ENCODE assay signal across 18 cellular contexts in genomic region chr5:376951-377325, GRCh38. TPM values are rescaled to one million over a fixed set of nuclear protein-coding genes. Genes with fewer than 3 reads are reported as not detected.
A peak's percentile ranks its signal among the peaks of the same experiment; 100 is the strongest.
DNase-seq lines count a peak whose midpoint lies in the region; ATAC-seq and TF ChIP-seq lines count a peak whose summit lies in the region.
"Had no signal": no experiment of that assay in that cellular context is flagged by ENCODE, and none has a peak within 500 bp of the region (broad histone marks: within the 10 kb centered on the region; RNA-seq: fewer than 3 reads in every experiment).

No MANE protein-coding gene starts in this region.

- H3K4me2 ChIP-seq in osteoblast (ENCODE audit: insufficient read depth, low read length) = no peak overlapping the region
- H3K4me2 ChIP-seq: GM23338 had no signal

- intact Hi-C loops in activated T-helper 1 cell treated with anti-CD3 and anti-CD28 coated beads, Interleukin-12 subunit alpha, Interleukin-12 subunit beta, Interleukin-2, Interleukin-4 antibody, amounts not matched to agents 30 ng/mL and 10 ng/mL and 1 ng/mL, durations not matched to agents 14 hours and 24 hours and 36 hours (cut with micrococcal nuclease) = no loop called here
- intact Hi-C loops in left ventricle myocardium superior (cut with micrococcal nuclease) = no loop called here

- peak overlapping the region; percentile 100 for H3K27ac ChIP-seq in osteoblast (ENCODE audit: low read depth, low read length)
- H3K27ac ChIP-seq: neutrophil had no signal

- no peak for TF ChIP-seq CTCF in osteoblast (IDR thresholded peaks at IDR 0.05; ENCODE audit: extremely low read depth, low read depth, low read length)

- H3K4me3 Mint-ChIP-seq in stimulated activated naive CD8-positive, alpha-beta T cell treated with anti-CD3 and anti-CD28 coated beads, Interleukin-15, Interleukin-2, amounts not matched to agents 100 ng/mL and 50 ng/mL, for 24 hours = no peak overlapping the region
- no peak overlapping the region for H3K4me3 Mint-ChIP-seq in activated T-helper 1 cell treated with anti-CD3 and anti-CD28 coated beads, Interleukin-12 subunit alpha, Interleukin-12 subunit beta, Interleukin-2, Interleukin-4 antibody, amounts not matched to agents 30 ng/mL and 10 ng/mL and 1 ng/mL, durations not matched to agents 14 hours and 24 hours and 36 hours
- H3K4me3 Mint-ChIP-seq: GM23338 had no signal

- H3K9me3 ChIP-seq in osteoblast (ENCODE audit: low read depth, low read length) = no peaks in the 10 kb centered on the region
- H3K9me3 ChIP-seq: BE2C, mucosa of descending colon, neutrophil had no signal

- H3K27ac Mint-ChIP-seq in stimulated activated naive CD8-positive, alpha-beta T cell treated with anti-CD3 and anti-CD28 coated beads, Interleukin-15, Interleukin-2, amounts not matched to agents 100 ng/mL and 50 ng/mL, for 24 hours = peak overlapping the region; percentile 89
- peak overlapping the region; percentile 52 for H3K27ac Mint-ChIP-seq in activated T-helper 1 cell treated with anti-CD3 and anti-CD28 coated beads, Interleukin-12 subunit alpha, Interleukin-12 subunit beta, Interleukin-2, Interleukin-4 antibody, amounts not matched to agents 30 ng/mL and 10 ng/mL and 1 ng/mL, durations not matched to agents 14 hours and 24 hours and 36 hours
- H3K27ac Mint-ChIP-seq: GM23338 had no signal

- no peaks in the 10 kb centered on the region for H3K27me3 ChIP-seq in osteoblast (ENCODE audit: insufficient read depth, low read length)
- H3K27me3 ChIP-seq: BE2C had no signal

- no peak for ATAC-seq in stimulated activated naive CD8-positive, alpha-beta T cell treated with anti-CD3 and anti-CD28 coated beads, Interleukin-15, Interleukin-2, amounts not matched to agents 100 U/mL and 50 U/mL, for 24 hours
- ATAC-seq in left lobe of liver = no peak
- no peak for ATAC-seq in left ventricle myocardium superior
- ATAC-seq: GM23338, K562, mucosa of descending colon, right cardiac atrium had no signal

- no peaks in the 10 kb centered on the region for H3K27me3 Mint-ChIP-seq in stimulated activated naive CD8-positive, alpha-beta T cell treated with anti-CD3 and anti-CD28 coated beads, Interleukin-15, Interleukin-2, amounts not matched to agents 100 ng/mL and 50 ng/mL, for 24 hours
- H3K27me3 Mint-ChIP-seq in activated T-helper 1 cell treated with anti-CD3 and anti-CD28 coated beads, Interleukin-12 subunit alpha, Interleukin-12 subunit beta, Interleukin-2, Interleukin-4 antibody, amounts not matched to agents 30 ng/mL and 10 ng/mL and 1 ng/mL, durations not matched to agents 14 hours and 24 hours and 36 hours (ENCODE audit: insufficient read depth) = no peaks in the 10 kb centered on the region

- H3K4me1 Mint-ChIP-seq in stimulated activated naive CD8-positive, alpha-beta T cell treated with anti-CD3 and anti-CD28 coated beads, Interleukin-15, Interleukin-2, amounts not matched to agents 100 ng/mL and 50 ng/mL, for 24 hours (ENCODE audit: low read depth) = peaks cover 88% of the 10 kb centered on the region
- peaks cover 71% of the 10 kb centered on the region for H3K4me1 Mint-ChIP-seq in activated T-helper 1 cell treated with anti-CD3 and anti-CD28 coated beads, Interleukin-12 subunit alpha, Interleukin-12 subunit beta, Interleukin-2, Interleukin-4 antibody, amounts not matched to agents 30 ng/mL and 10 ng/mL and 1 ng/mL, durations not matched to agents 14 hours and 24 hours and 36 hours (ENCODE audit: low read depth)

- H2AFZ ChIP-seq in osteoblast (ENCODE audit: low read length) = no peak overlapping the region
- H2AFZ ChIP-seq: GM23338 had no signal

- peaks cover 3% of the 10 kb centered on the region for H3K9me3 Mint-ChIP-seq in stimulated activated naive CD8-positive, alpha-beta T cell treated with anti-CD3 and anti-CD28 coated beads, Interleukin-15, Interleukin-2, amounts not matched to agents 100 ng/mL and 50 ng/mL, for 24 hours
- peaks cover 10% of the 10 kb centered on the region for H3K9me3 Mint-ChIP-seq in activated T-helper 1 cell treated with anti-CD3 and anti-CD28 coated beads, Interleukin-12 subunit alpha, Interleukin-12 subunit beta, Interleukin-2, Interleukin-4 antibody, amounts not matched to agents 30 ng/mL and 10 ng/mL and 1 ng/mL, durations not matched to agents 14 hours and 24 hours and 36 hours
- H3K9me3 Mint-ChIP-seq: GM23338 had no signal

- peaks cover 58% of the 10 kb centered on the region for H3K4me1 ChIP-seq in osteoblast (ENCODE audit: insufficient read depth, low read length)
- H3K4me1 ChIP-seq: BE2C had no signal

- peaks cover 63% of the 10 kb centered on the region for H3K79me2 ChIP-seq in osteoblast (ENCODE audit: insufficient read depth, low read length)

- peaks cover 16% of the 10 kb centered on the region for H3K36me3 Mint-ChIP-seq in stimulated activated naive CD8-positive, alpha-beta T cell treated with anti-CD3 and anti-CD28 coated beads, Interleukin-15, Interleukin-2, amounts not matched to agents 100 ng/mL and 50 ng/mL, for 24 hours (ENCODE audit: low read depth)
- peaks cover 27% of the 10 kb centered on the region for H3K36me3 Mint-ChIP-seq in activated T-helper 1 cell treated with anti-CD3 and anti-CD28 coated beads, Interleukin-12 subunit alpha, Interleukin-12 subunit beta, Interleukin-2, Interleukin-4 antibody, amounts not matched to agents 30 ng/mL and 10 ng/mL and 1 ng/mL, durations not matched to agents 14 hours and 24 hours and 36 hours (ENCODE audit: low read depth)

- no peaks in the 10 kb centered on the region for H4K20me1 ChIP-seq in osteoblast (ENCODE audit: insufficient read depth, low read length)

- no peak for DNase-seq in stimulated activated naive CD8-positive, alpha-beta T cell treated with anti-CD3 and anti-CD28 coated beads, Interleukin-15, Interleukin-2, amounts not matched to agents 100 U/mL and 50 U/mL, for 24 hours
- DNase-seq in activated T-helper 1 cell treated with anti-CD3 and anti-CD28 coated beads, Interleukin-12 subunit alpha, Interleukin-12 subunit beta, Interleukin-2, Interleukin-4 antibody, amounts not matched to agents 30 ng/mL and 10 ng/mL and 1 ng/mL, durations not matched to agents 14 hours and 24 hours and 36 hours (ENCODE audit: low spot score) = peak; percentile 0
- DNase-seq in osteoblast (ENCODE audit: insufficient read length, low spot score, missing footprints) = peak; percentile 84
- no peak for DNase-seq in HT-29 (ENCODE audit: low spot score)
- no peak for DNase-seq in left lobe of liver (ENCODE audit: low spot score)
- no peak for DNase-seq in left ventricle myocardium superior
- DNase-seq: BE2C; GF-D8; hippocampal formation; NCI-H2029 treated with DMSO at 0.1 percent for 48 hours; Right ventricle myocardium superior; stimulated activated CD4-positive, alpha-beta T cell treated with anti-CD3 and anti-CD28 coated beads, Interleukin-1b, Interleukin-23, amount 100 ng/mL, for 48 hours had no signal

- H3K4me3 ChIP-seq in osteoblast (ENCODE audit: insufficient read depth, low read length) = no peak overlapping the region
- H3K4me3 ChIP-seq: GM23338, K562, mucosa of descending colon had no signal

- H3K36me3 ChIP-seq in osteoblast (ENCODE audit: insufficient read depth, low read length) = peaks cover 53% of the 10 kb centered on the region
- H3K36me3 ChIP-seq: BE2C, neutrophil had no signal

RNA-seq across cellular contexts. Expression of gene AHRR, which starts 55.4 kb away (rescaled TPM):
- 22.7 and 23.7 TPM in 2 replicates for total RNA-seq in activated T-helper 1 cell treated with anti-CD3 and anti-CD28 coated beads, Interleukin-12 subunit alpha, Interleukin-12 subunit beta, Interleukin-2, Interleukin-4 antibody, amounts not matched to agents 30 ng/mL and 10 ng/mL and 1 ng/mL, durations not matched to agents 14 hours and 24 hours and 36 hours
- total RNA-seq in osteoblast (52.2 and 54.6 TPM in 2 replicates), left lobe of liver (0.81 TPM), left ventricle myocardium superior (2.1 TPM)
- 3.0 and 5.4 TPM in 2 replicates for total RNA-seq in HT-29 (2014; rRNA removed; shearing (Covaris generic))

Comparison
In these comparisons a context has a peak if more than half of its experiments do, and no peak if none do; other contexts are left out.
1. DNase-seq: peak in activated T-helper 1 cell treated with anti-CD3 and anti-CD28 coated beads, Interleukin-12 subunit alpha, Interleukin-12 subunit beta, Interleukin-2, Interleukin-4 antibody, amounts not matched to agents 30 ng/mL and 10 ng/mL and 1 ng/mL, durations not matched to agents 14 hours and 24 hours and 36 hours (single experiment) and osteoblast (single experiment); none in stimulated activated naive CD8-positive, alpha-beta T cell treated with anti-CD3 and anti-CD28 coated beads, Interleukin-15, Interleukin-2, amounts not matched to agents 100 U/mL and 50 U/mL, for 24 hours (single experiment), HT-29 (single experiment), left lobe of liver (single experiment) and left ventricle myocardium superior (single experiment).